ENCODE assay signal across 23 cellular contexts in the genomic region with DNA sequence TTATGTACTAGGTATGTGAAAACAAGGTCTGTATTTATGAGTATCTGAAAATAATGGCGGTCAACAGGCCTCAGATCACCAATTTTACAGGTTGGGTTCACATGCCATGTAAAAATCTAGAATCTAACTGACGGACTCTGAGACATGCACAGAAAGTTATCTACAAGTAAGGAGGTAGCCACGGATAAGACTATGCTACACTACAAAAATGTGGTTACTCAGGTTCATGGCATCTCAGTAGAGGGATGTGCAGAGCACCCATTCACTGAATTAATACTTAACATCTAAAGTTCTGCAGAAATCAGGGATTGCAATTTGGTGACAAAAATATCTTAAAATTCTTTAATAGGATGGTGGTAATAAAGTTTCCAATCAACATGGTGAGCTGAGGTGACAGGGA.
A peak's percentile ranks its signal among the peaks of the same experiment; 100 is the strongest.
DNase-seq lines count a peak whose midpoint lies in the region; ATAC-seq and TF ChIP-seq lines count a peak whose summit lies in the region.
"Had no signal": no experiment of that assay in that cellular context is flagged by ENCODE, and none has a peak within 500 bp of the region (broad histone marks: within the 10 kb centered on the region; RNA-seq: fewer than 3 reads in every experiment).

No MANE protein-coding gene starts in this region.

- no peak overlapping the region for H3K4me2 ChIP-seq in smooth muscle cell

- H3K4me1 ChIP-seq in smooth muscle cell (ENCODE audit: low read depth), result peaks cover 4% of the 10 kb centered on the region

- no peak overlapping the region for H2AFZ ChIP-seq in smooth muscle cell (ENCODE audit: low read depth)

- DNase-seq in HFFc6 (peak; percentile 57), amniotic epithelial cell (ENCODE audit: low read depth) (peak; percentile 74), glomerular visceral epithelial cell (ENCODE audit: extremely low spot score) (peak; percentile 33), smooth muscle cell (lab: John Stamatoyannopoulos, UW; ENCODE audit: unreplicated experiment) (no peak), Right ventricle myocardium inferior (ENCODE audit: missing footprints) (no peak), GM19240 (ENCODE audit: insufficient read length, low spot score) (no peak), middle frontal gyrus (ENCODE audit: extremely low spot score, low spot score) (no peak)
- DNase-seq: activated CD4-positive, alpha-beta T cell treated with anti-CD3 and anti-CD28 coated beads, Interleukin-2, amount 50 U/mL, for 48 hours; activated CD4-positive, CD25-positive, alpha-beta regulatory T cell treated with anti-CD3 and anti-CD28 coated beads, Interleukin-2, amount 50 U/mL, for 72 hours; activated naive CD4-positive, alpha-beta T cell; COR-L47; effector memory CD4-positive, alpha-beta T cell; naive thymus-derived CD8-positive, alpha-beta T cell; NCI-H1092; NCI-H1694; NCI-H446 treated with DMSO at 0.1 percent for 48 hours; substantia nigra; upper lobe of left lung had no signal

- no peaks in the 10 kb centered on the region for H3K36me3 ChIP-seq in smooth muscle cell (ENCODE audit: low read depth)
- H3K36me3 ChIP-seq: upper lobe of left lung had no signal

- H3K9me3 Mint-ChIP-seq in HFFc6, result no peaks in the 10 kb centered on the region
- H3K9me3 Mint-ChIP-seq: stimulated activated memory B cell treated with anti-CD40 and anti-IgM and Interleukin-4, amounts not matched to agents 10 μg/mL and 1 μg/mL and 100 μg/mL, for 72 hours had no signal

- peak overlapping the region; percentile 76; the same call in 1 of the 2 replicates for H3K27ac Mint-ChIP-seq in HFFc6
- H3K27ac Mint-ChIP-seq: IgD-negative memory B cell; naive thymus-derived CD8-positive, alpha-beta T cell; stimulated activated memory B cell treated with anti-CD40 and anti-IgM and Interleukin-4, amounts not matched to agents 10 μg/mL and 1 μg/mL and 100 μg/mL, for 72 hours; T-helper 1 cell treated with Interleukin-12 subunit alpha and Interleukin-12 subunit beta and Interleukin-4 antibody, amounts not matched to agents 30 μg/mL and 1 μg/mL, for 36 hours had no signal

- ATAC-seq in Right ventricle myocardium inferior, result no peak
- ATAC-seq: naive thymus-derived CD8-positive, alpha-beta T cell; stimulated activated memory B cell treated with anti-CD40 and anti-IgM and Interleukin-4, amounts not matched to agents 10 μg/mL and 1 μg/mL and 100 μg/mL, for 72 hours had no signal

- no peak overlapping the region for H3K9ac ChIP-seq in smooth muscle cell (ENCODE audit: low read depth)

- peaks cover 21% of the 10 kb centered on the region for H3K79me2 ChIP-seq in smooth muscle cell (ENCODE audit: low read depth)

- H3K4me3 ChIP-seq in smooth muscle cell, result no peak overlapping the region
- H3K4me3 ChIP-seq: upper lobe of left lung had no signal

- H3K36me3 Mint-ChIP-seq in HFFc6 (ENCODE audit: low read depth), result peaks cover 16% of the 10 kb centered on the region
- H3K36me3 Mint-ChIP-seq: stimulated activated memory B cell treated with anti-CD40 and anti-IgM and Interleukin-4, amounts not matched to agents 10 μg/mL and 1 μg/mL and 100 μg/mL, for 72 hours had no signal

- H3K27me3 ChIP-seq in smooth muscle cell (ENCODE audit: low read depth), result no peaks in the 10 kb centered on the region
- H3K27me3 ChIP-seq: upper lobe of left lung had no signal

- no peaks in the 10 kb centered on the region for H3K9me3 ChIP-seq in smooth muscle cell (replicated peaks; ENCODE audit: low read depth)
- H3K9me3 ChIP-seq: upper lobe of left lung had no signal

- TF ChIP-seq CTCF in HFFc6 (IDR thresholded peaks at IDR 0.05) (no peak), smooth muscle cell (IDR thresholded peaks at IDR 0.05; ENCODE audit: borderline replicate concordance, insufficient read depth, poor library complexity, severe bottlenecking) (no peak)

- intact Hi-C loops in Right ventricle myocardium inferior (cut with DNase I), result no loop called here

- no peaks in the 10 kb centered on the region for H3F3A ChIP-seq in smooth muscle cell (ENCODE audit: low read depth)

- no peaks in the 10 kb centered on the region for H4K20me1 ChIP-seq in smooth muscle cell (ENCODE audit: low read depth)

- H3K4me3 Mint-ChIP-seq in HFFc6, result peak overlapping the region; percentile 40; the same call in 1 of the 2 replicates
- H3K4me3 Mint-ChIP-seq: mesothelial cell of epicardium; naive thymus-derived CD8-positive, alpha-beta T cell; stimulated activated memory B cell treated with anti-CD40 and anti-IgM and Interleukin-4, amounts not matched to agents 10 μg/mL and 1 μg/mL and 100 μg/mL, for 72 hours; T-helper 1 cell treated with Interleukin-12 subunit alpha and Interleukin-12 subunit beta and Interleukin-4 antibody, amounts not matched to agents 30 μg/mL and 1 μg/mL, for 36 hours had no signal

- H3K4me1 Mint-ChIP-seq in HFFc6 (ENCODE audit: low read depth), result peaks cover 61% of the 10 kb centered on the region
- H3K4me1 Mint-ChIP-seq: IgD-negative memory B cell; naive thymus-derived CD8-positive, alpha-beta T cell; stimulated activated memory B cell treated with anti-CD40 and anti-IgM and Interleukin-4, amounts not matched to agents 10 μg/mL and 1 μg/mL and 100 μg/mL, for 72 hours had no signal

- WGBS in smooth muscle cell (ENCODE audit: low lambda C conversion rate), result 71% methylated on average over 3 of the region's 3 CpGs

- H3K27me3 Mint-ChIP-seq in HFFc6 (ENCODE audit: insufficient read depth), result no peaks in the 10 kb centered on the region; the same call in 1 of the 2 replicates

- peak overlapping the region; percentile 17 for H3K27ac ChIP-seq in smooth muscle cell (ENCODE audit: low read depth)
- H3K27ac ChIP-seq: C4-2B, upper lobe of left lung had no signal

Comparison
In these comparisons a context has a peak if more than half of its experiments do, and no peak if none do; other contexts are left out.
1. DNase-seq: peak in HFFc6 (single experiment), amniotic epithelial cell (single experiment) and glomerular visceral epithelial cell (single experiment); none in smooth muscle cell (single experiment), Right ventricle myocardium inferior (single experiment), GM19240 (single experiment) and middle frontal gyrus (single experiment).